ENCODE assay signal across 1 cellular context in the genomic region with DNA sequence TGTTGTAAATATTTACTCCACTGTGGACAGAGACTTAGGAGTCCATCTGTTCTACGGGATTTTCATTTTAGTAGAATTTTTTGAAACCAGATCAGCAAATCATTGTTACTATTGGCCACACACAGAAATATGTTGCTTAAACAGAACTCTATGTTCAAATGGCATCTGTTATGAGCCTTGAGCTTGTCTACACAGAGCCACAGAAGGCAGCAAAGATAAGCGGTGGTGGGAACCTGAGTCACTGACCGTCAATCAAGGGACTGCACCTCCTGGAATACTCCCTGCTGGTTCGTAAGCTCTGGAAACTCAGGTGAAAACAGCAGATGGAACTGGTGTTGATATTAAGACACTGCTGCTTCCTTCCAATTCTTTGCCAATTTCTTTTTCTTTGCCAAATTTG.
TF ChIP-seq lines count a peak whose summit lies in the region.

No MANE protein-coding gene starts in this region.

TF ChIP-seq in GM23338, 12 proteins besides CTCF, POLR2A, EP300 and RAD21 (continued from another document):
- TF ChIP-seq, protein P1, sequence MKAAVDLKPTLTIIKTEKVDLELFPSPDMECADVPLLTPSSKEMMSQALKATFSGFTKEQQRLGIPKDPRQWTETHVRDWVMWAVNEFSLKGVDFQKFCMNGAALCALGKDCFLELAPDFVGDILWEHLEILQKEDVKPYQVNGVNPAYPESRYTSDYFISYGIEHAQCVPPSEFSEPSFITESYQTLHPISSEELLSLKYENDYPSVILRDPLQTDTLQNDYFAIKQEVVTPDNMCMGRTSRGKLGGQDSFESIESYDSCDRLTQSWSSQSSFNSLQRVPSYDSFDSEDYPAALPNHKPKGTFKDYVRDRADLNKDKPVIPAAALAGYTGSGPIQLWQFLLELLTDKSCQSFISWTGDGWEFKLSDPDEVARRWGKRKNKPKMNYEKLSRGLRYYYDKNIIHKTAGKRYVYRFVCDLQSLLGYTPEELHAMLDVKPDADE (IDR thresholded peaks at IDR 0.05) = no peak
- TF ChIP-seq JUNB (IDR thresholded peaks at IDR 0.05; ENCODE audit: unreplicated experiment) = no peak
